In the genomic region with DNA sequence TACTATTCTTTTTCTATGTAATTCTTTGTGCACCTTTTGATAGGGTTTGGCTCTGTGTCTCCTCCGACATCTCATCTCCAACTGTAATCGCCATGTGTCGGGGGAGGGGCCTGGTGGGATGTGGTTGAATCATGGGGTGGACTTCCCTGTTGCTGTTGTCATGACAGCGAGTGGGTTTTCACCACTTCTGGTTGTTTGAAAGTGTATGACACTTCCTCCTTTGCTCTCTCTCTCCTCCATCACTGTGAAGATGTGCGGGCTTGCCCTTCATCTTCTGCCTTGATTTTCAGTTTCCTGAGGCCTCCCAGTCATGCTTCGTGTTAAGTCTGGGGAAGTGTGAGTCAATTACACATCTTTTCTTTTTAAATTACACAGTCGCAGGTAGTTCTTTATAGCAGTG, we compare ENCODE assay signal across 16 cellular contexts.
DNase-seq lines count a peak whose midpoint lies in the region; ATAC-seq and TF ChIP-seq lines count a peak whose summit lies in the region.
"Had no signal": no experiment of that assay in that cellular context is flagged by ENCODE, and none has a peak within 500 bp of the region (broad histone marks: within the 10 kb centered on the region; RNA-seq: fewer than 3 reads in every experiment).

No MANE protein-coding gene starts in this region.

- no peaks in the 10 kb centered on the region for H3K9me3 ChIP-seq in T-helper 17 cell (ENCODE audit: control insufficient read depth, low read length, poor library complexity, severe bottlenecking)
- 0 out of 2 replicates have a peak, but pooled peaks cover 5% of the 10 kb centered on the region for H3K9me3 ChIP-seq in SK-N-SH
- H3K9me3 ChIP-seq: mucosa of descending colon, prostate gland, testis had no signal

- no peak overlapping the region for H3K9ac ChIP-seq in SK-N-SH

- in situ Hi-C loops in KBM-7 (cut with MboI; ENCODE audit: low pct_unique_long_range_greater_than_20kb, low sequenced_read_pairs): no loop called here

- WGBS in SK-N-SH (ENCODE audit: low lambda C conversion rate): 85% methylated on average over 7 of the region's 7 CpGs

- TF ChIP-seq RAD21 in SK-N-SH (IDR thresholded peaks at IDR 0.05; ENCODE audit: low read length): no peak

- POLR2A ChIA-PET in SK-N-SH (lab: Yijun Ruan, JAX): no interaction called here

- H4K20me1 ChIP-seq in SK-N-SH (ENCODE audit: insufficient read depth): no peaks in the 10 kb centered on the region

- H3K27me3 ChIP-seq in SK-N-SH (ENCODE audit: insufficient read depth): no peaks in the 10 kb centered on the region
- H3K27me3 ChIP-seq: testis had no signal

- no peaks in the 10 kb centered on the region for H3K4me1 ChIP-seq in SK-N-SH (ENCODE audit: control insufficient read depth in 1 of 2, insufficient read depth in 2 of 2, low read depth in 1 of 2, low read length in 1 of 2)
- H3K4me1 ChIP-seq: prostate gland, testis had no signal

- H3K27ac Mint-ChIP-seq in T-helper 17 cell: no peak overlapping the region
- no peak overlapping the region for H3K27ac Mint-ChIP-seq in natural killer cell treated with Interleukin-12 subunit alpha and Interleukin-12 subunit beta and Interleukin-15 and Interleukin-18, amount 100 ng/mL, for 72 hours

- H2AFZ ChIP-seq in SK-N-SH (ENCODE audit: low read depth): no peak overlapping the region

- no peaks in the 10 kb centered on the region for H3K27me3 Mint-ChIP-seq in T-helper 17 cell
- no peaks in the 10 kb centered on the region for H3K27me3 Mint-ChIP-seq in natural killer cell treated with Interleukin-12 subunit alpha and Interleukin-12 subunit beta and Interleukin-15 and Interleukin-18, amount 100 ng/mL, for 72 hours

- CTCF ChIA-PET in SK-N-SH (lab: Yijun Ruan, JAX): no interaction called here

- TF ChIP-seq CTCF in SK-N-SH (IDR thresholded peaks at IDR 0.05): no peak

- no peaks in the 10 kb centered on the region for H3K36me3 Mint-ChIP-seq in T-helper 17 cell (ENCODE audit: low read depth)
- H3K36me3 Mint-ChIP-seq in natural killer cell treated with Interleukin-12 subunit alpha and Interleukin-12 subunit beta and Interleukin-15 and Interleukin-18, amount 100 ng/mL, for 72 hours: no peaks in the 10 kb centered on the region

- no peaks in the 10 kb centered on the region for H3K9me2 ChIP-seq in SK-N-SH

- peaks cover 12% of the 10 kb centered on the region for H3K9me3 Mint-ChIP-seq in natural killer cell treated with Interleukin-12 subunit alpha and Interleukin-12 subunit beta and Interleukin-15 and Interleukin-18, amount 100 ng/mL, for 72 hours

- DNase-seq in KBM-7 (peak; percentile 20), T-helper 17 cell (peak in 1 of 3 donors; percentile 17), SK-N-SH (no peak), HUDEP-2 (lab: John Stamatoyannopoulos, UW; ENCODE audit: unreplicated experiment in 76 of 76) (no peak)
- DNase-seq in activated effector memory CD4-positive, alpha-beta T cell treated with Interleukin-2 at 50 U/mL for 16 hours: peak; percentile 27
- peak; percentile 37 for DNase-seq in stimulated activated CD4-positive, alpha-beta T cell treated with anti-CD3 and anti-CD28 coated beads, Interleukin-4, amount 100 ng/mL, for 24 hours
- DNase-seq in natural killer cell treated with Interleukin-12 subunit alpha and Interleukin-12 subunit beta and Interleukin-15 and Interleukin-18, amount 100 ng/mL, for 72 hours (ENCODE audit: low spot score): no peak
- DNase-seq: aorta, COR-L47, NCI-H1436 treated with DMSO at 0.1 percent for 48 hours, NCI-H526 treated with DMSO at 0.1 percent for 48 hours, testis had no signal

- no peaks in the 10 kb centered on the region for H3K36me3 ChIP-seq in SK-N-SH (replicated peaks in 1 of 2; ENCODE audit: control insufficient read depth in 1 of 2, insufficient read depth in 2 of 2, low read length in 1 of 2)
- H3K36me3 ChIP-seq: prostate gland had no signal

- no peak for TF ChIP-seq EP300 in SK-N-SH (IDR thresholded peaks at IDR 0.05; ENCODE audit: borderline replicate concordance in 1 of 2, low read depth in 1 of 2, low read length in 1 of 2)

- peak; percentile 92 for ATAC-seq in T-helper 17 cell
- no peak for ATAC-seq in GM21526 (IDR thresholded peaks at IDR 0.05; ENCODE audit: low FRiP score, unreplicated experiment)
- ATAC-seq in natural killer cell treated with Interleukin-12 subunit alpha and Interleukin-12 subunit beta and Interleukin-15 and Interleukin-18, amount 100 ng/mL, for 72 hours: no peak
- ATAC-seq: HepG2, mucosa of descending colon had no signal

- H3F3A ChIP-seq in SK-N-SH (replicated peaks; ENCODE audit: insufficient read depth): no peaks in the 10 kb centered on the region

- no peak overlapping the region for H3K4me3 ChIP-seq in SK-N-SH (ENCODE audit: low read depth in 2 of 2, low read length in 1 of 2)
- H3K4me3 ChIP-seq: mucosa of descending colon, prostate gland, testis had no signal

- no peak overlapping the region for H3K4me3 Mint-ChIP-seq in T-helper 17 cell
- no peak overlapping the region for H3K4me3 Mint-ChIP-seq in natural killer cell treated with Interleukin-12 subunit alpha and Interleukin-12 subunit beta and Interleukin-15 and Interleukin-18, amount 100 ng/mL, for 72 hours

- no peak overlapping the region for H3K27ac ChIP-seq in SK-N-SH (ENCODE audit: low read depth in 2 of 2, low read length in 1 of 2)
- H3K27ac ChIP-seq: prostate gland, testis had no signal

- peaks cover 8% of the 10 kb centered on the region for H3K4me1 Mint-ChIP-seq in T-helper 17 cell
- H3K4me1 Mint-ChIP-seq in natural killer cell treated with Interleukin-12 subunit alpha and Interleukin-12 subunit beta and Interleukin-15 and Interleukin-18, amount 100 ng/mL, for 72 hours (ENCODE audit: low read depth in 2 of 2): peaks cover 0 to 3% of the 10 kb centered on the region in 2 donors

- no peak overlapping the region for H3K4me2 ChIP-seq in SK-N-SH

- no peaks in the 10 kb centered on the region for H3K79me2 ChIP-seq in SK-N-SH (ENCODE audit: insufficient read depth)

TF ChIP-seq in SK-N-SH, 30 proteins besides CTCF, POLR2A, EP300 and RAD21:
- TF ChIP-seq FOXM1 (IDR thresholded peaks at IDR 0.05; ENCODE audit: low read depth) (no peak), TEAD4 (IDR thresholded peaks at IDR 0.05; ENCODE audit: borderline replicate concordance, insufficient read depth) (no peak), POLR2AphosphoS5 (IDR thresholded peaks at IDR 0.05; ENCODE audit: low read depth, low read length) (no peak), TAF1 (IDR thresholded peaks at IDR 0.05; ENCODE audit: borderline replicate concordance, low read depth, low read length) (no peak), FOSL2 (IDR thresholded peaks at IDR 0.05; ENCODE audit: borderline replicate concordance, low read depth) (no peak), RCOR1 (IDR thresholded peaks at IDR 0.05; ENCODE audit: low read length) (no peak), GATA2 (CRISPR knock-in tag; IDR thresholded peaks at IDR 0.05) (no peak), SMC3 (IDR thresholded peaks at IDR 0.05; ENCODE audit: low read depth, low read length) (no peak), TCF12 (IDR thresholded peaks at IDR 0.05) (no peak), GABPA (IDR thresholded peaks at IDR 0.05; ENCODE audit: low read depth) (no peak)
- TF ChIP-seq, protein P1, sequence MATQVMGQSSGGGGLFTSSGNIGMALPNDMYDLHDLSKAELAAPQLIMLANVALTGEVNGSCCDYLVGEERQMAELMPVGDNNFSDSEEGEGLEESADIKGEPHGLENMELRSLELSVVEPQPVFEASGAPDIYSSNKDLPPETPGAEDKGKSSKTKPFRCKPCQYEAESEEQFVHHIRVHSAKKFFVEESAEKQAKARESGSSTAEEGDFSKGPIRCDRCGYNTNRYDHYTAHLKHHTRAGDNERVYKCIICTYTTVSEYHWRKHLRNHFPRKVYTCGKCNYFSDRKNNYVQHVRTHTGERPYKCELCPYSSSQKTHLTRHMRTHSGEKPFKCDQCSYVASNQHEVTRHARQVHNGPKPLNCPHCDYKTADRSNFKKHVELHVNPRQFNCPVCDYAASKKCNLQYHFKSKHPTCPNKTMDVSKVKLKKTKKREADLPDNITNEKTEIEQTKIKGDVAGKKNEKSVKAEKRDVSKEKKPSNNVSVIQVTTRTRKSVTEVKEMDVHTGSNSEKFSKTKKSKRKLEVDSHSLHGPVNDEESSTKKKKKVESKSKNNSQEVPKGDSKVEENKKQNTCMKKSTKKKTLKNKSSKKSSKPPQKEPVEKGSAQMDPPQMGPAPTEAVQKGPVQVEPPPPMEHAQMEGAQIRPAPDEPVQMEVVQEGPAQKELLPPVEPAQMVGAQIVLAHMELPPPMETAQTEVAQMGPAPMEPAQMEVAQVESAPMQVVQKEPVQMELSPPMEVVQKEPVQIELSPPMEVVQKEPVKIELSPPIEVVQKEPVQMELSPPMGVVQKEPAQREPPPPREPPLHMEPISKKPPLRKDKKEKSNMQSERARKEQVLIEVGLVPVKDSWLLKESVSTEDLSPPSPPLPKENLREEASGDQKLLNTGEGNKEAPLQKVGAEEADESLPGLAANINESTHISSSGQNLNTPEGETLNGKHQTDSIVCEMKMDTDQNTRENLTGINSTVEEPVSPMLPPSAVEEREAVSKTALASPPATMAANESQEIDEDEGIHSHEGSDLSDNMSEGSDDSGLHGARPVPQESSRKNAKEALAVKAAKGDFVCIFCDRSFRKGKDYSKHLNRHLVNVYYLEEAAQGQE (IDR thresholded peaks at IDR 0.05; ENCODE audit: low read depth, low read length): no peak

Comparison
In these comparisons a context has a peak if more than half of its experiments do, and no peak if none do; other contexts are left out.
1. DNase-seq: peak in KBM-7 (single experiment), activated effector memory CD4-positive, alpha-beta T cell treated with Interleukin-2 at 50 U/mL for 16 hours (single experiment) and stimulated activated CD4-positive, alpha-beta T cell treated with anti-CD3 and anti-CD28 coated beads, Interleukin-4, amount 100 ng/mL, for 24 hours (single experiment); none in natural killer cell treated with Interleukin-12 subunit alpha and Interleukin-12 subunit beta and Interleukin-15 and Interleukin-18, amount 100 ng/mL, for 72 hours (single experiment), SK-N-SH (single experiment) and HUDEP-2 (0 of 76).